ENCODE assay signal across 10 cellular contexts in genomic region chr12:80709811-80710726, GRCh38. TPM values are rescaled to one million over a fixed set of nuclear protein-coding genes. Genes with fewer than 3 reads are reported as not detected.
DNase-seq lines count a peak whose midpoint lies in the region; ATAC-seq and TF ChIP-seq lines count a peak whose summit lies in the region.
"Had no signal": no experiment of that assay in that cellular context is flagged by ENCODE, and none has a peak within 500 bp of the region (broad histone marks: within the 10 kb centered on the region; RNA-seq: fewer than 3 reads in every experiment).

No MANE protein-coding gene starts in this region.

- no TSS peak for BruUV-seq in OCI-LY7 (replicated peaks; lab: Mats Ljungman, UMichigan)

- H3K9me2 ChIP-seq in OCI-LY7 (ENCODE audit: insufficient read depth, low read length): no peaks in the 10 kb centered on the region

- CTCF ChIA-PET in HEK293 (lab: Yijun Ruan, JAX) (interaction anchor here (0.6 to 1.3 kb wide), 12 partner anchors 8 to 1079 kb away, joined by 3 to 6 read pairs (median 3); no protein-coding TSS in a partner anchor), OCI-LY7 (lab: Charles Lee; ENCODE audit: unreplicated experiment) (no interaction called here)

- no peaks in the 10 kb centered on the region for H3K36me3 ChIP-seq in HEK293 (ENCODE audit: control insufficient read depth in 2 of 2, insufficient read depth in 1 of 2, low read length in 2 of 2)
- H3K36me3 ChIP-seq in OCI-LY7 (ENCODE audit: insufficient read depth, low read length): no peaks in the 10 kb centered on the region
- no peaks in the 10 kb centered on the region for H3K36me3 ChIP-seq in kidney epithelial cell (ENCODE audit: control insufficient read depth, insufficient read depth, low read length)
- H3K36me3 ChIP-seq: HAP-1 had no signal

- H3K4me3 ChIP-seq in HEK293 (ENCODE audit: low read depth, low read length): no peak overlapping the region
- H3K4me3 ChIP-seq in OCI-LY7 (ENCODE audit: low read depth, low read length, poor library complexity, severe bottlenecking): no peak overlapping the region
- no peak overlapping the region for H3K4me3 ChIP-seq in kidney epithelial cell (ENCODE audit: low read depth, low read length)
- H3K4me3 ChIP-seq: HAP-1 had no signal

- H3K9me3 ChIP-seq in HEK293 (ENCODE audit: control insufficient read depth, insufficient read depth, low read depth, low read length) (no peaks in the 10 kb centered on the region), OCI-LY7 (ENCODE audit: low read length) (no peaks in the 10 kb centered on the region)
- H3K9me3 ChIP-seq: HAP-1 had no signal

- H4K20me1 ChIP-seq in OCI-LY7 (ENCODE audit: insufficient read depth, low read length): no peaks in the 10 kb centered on the region

- ATAC-seq in HG03280 (IDR thresholded peaks at IDR 0.05; ENCODE audit: unreplicated experiment): no peak

- POLR2A ChIA-PET in HEK293 (lab: Yijun Ruan, JAX): no interaction called here
- POLR2A ChIA-PET in OCI-LY7 (lab: Charles Lee): no interaction called here

- H3K79me2 ChIP-seq in OCI-LY7 (ENCODE audit: insufficient read depth, low read depth, low read length): no peaks in the 10 kb centered on the region

- H3K4me2 ChIP-seq in OCI-LY7 (ENCODE audit: low read length): no peak overlapping the region

- H3K27me3 ChIP-seq in kidney epithelial cell (ENCODE audit: control insufficient read depth, insufficient read depth, low read length): peaks cover 13% of the 10 kb centered on the region

- H3K27ac ChIP-seq in HEK293 (ENCODE audit: extremely low read depth, low read depth, low read length) (no peak overlapping the region), OCI-LY7 (ENCODE audit: low read depth, low read length, poor library complexity, severe bottlenecking) (no peak overlapping the region)

- intact Hi-C loops in OCI-LY7 (cut with micrococcal nuclease; ENCODE audit: unreplicated experiment): no loop called here

- H3K4me1 ChIP-seq in HEK293 (ENCODE audit: control insufficient read depth, insufficient read depth, low read length) (no peaks in the 10 kb centered on the region), OCI-LY7 (ENCODE audit: insufficient read depth, low read length, poor library complexity, severe bottlenecking) (no peaks in the 10 kb centered on the region)

- peak overlapping the region; percentile 23; the same call in 1 of the 2 replicates for H2AFZ ChIP-seq in OCI-LY7 (ENCODE audit: low read length)

- DNase-seq in OCI-LY7 (ENCODE audit: low spot score) (peak; percentile 22), kidney epithelial cell (ENCODE audit: low read depth) (no peak), dermis blood vessel endothelial cell (no peak), cortex of kidney (lab: John Stamatoyannopoulos, UW) (no peak)
- DNase-seq in effector CD8-positive, alpha-beta T cell (lab: John Stamatoyannopoulos, UW): no peak
- DNase-seq: activated CD4-positive, alpha-beta T cell treated with anti-CD3 and anti-CD28 coated beads for 48 hours had no signal

- peak; percentile 61 for TF ChIP-seq CTCF in GM12874 (IDR thresholded peaks at IDR 0.05; ENCODE audit: insufficient read depth, low read depth, low read length)
- TF ChIP-seq CTCF in HEK293 (tag by site-specific recombination; IDR thresholded peaks at IDR 0.05): no peak
- TF ChIP-seq CTCF in OCI-LY7 (conservative IDR thresholded peaks at IDR 0.05; ENCODE audit: low read length): peak; percentile 81
- TF ChIP-seq CTCF in kidney epithelial cell (IDR thresholded peaks at IDR 0.05; ENCODE audit: insufficient read depth, low read length, poor library complexity, severe bottlenecking): peak; percentile 63

TF ChIP-seq in HEK293, 187 proteins besides CTCF, POLR2A, EP300 and RAD21:
- TF ChIP-seq SETDB1 (IDR thresholded peaks at IDR 0.05; ENCODE audit: insufficient read length, low read length) (no peak), ZNF654 (tag by site-specific recombination; IDR thresholded peaks at IDR 0.05; ENCODE audit: low read depth) (peak; percentile 14; the same call in 1 of the 2 replicates)
TF ChIP-seq in HEK293: peak in this region for 1.

RNA-seq across cellular contexts. Expression of gene MYF6, which starts 2.6 kb away (rescaled TPM):
- not detected in 2 replicates for total RNA-seq in OCI-LY7 (2014; rRNA removed; shearing (Covaris generic))
- total RNA-seq in OCI-LY7 (2022) (not detected in 2 replicates), kidney epithelial cell (not detected in 2 replicates), dermis blood vessel endothelial cell (not detected in 2 replicates)

RNA-seq across cellular contexts. Expression of gene MYF5, which starts 6.6 kb away (rescaled TPM):
- total RNA-seq in OCI-LY7 (2014; rRNA removed; shearing (Covaris generic)): not detected in 2 replicates
- not detected in 2 replicates for total RNA-seq in OCI-LY7 (2022)
- total RNA-seq in kidney epithelial cell: not detected in 2 replicates
- not detected in 2 replicates for total RNA-seq in dermis blood vessel endothelial cell
